15 cellular contexts compared by ENCODE assay signal in the genomic region with DNA sequence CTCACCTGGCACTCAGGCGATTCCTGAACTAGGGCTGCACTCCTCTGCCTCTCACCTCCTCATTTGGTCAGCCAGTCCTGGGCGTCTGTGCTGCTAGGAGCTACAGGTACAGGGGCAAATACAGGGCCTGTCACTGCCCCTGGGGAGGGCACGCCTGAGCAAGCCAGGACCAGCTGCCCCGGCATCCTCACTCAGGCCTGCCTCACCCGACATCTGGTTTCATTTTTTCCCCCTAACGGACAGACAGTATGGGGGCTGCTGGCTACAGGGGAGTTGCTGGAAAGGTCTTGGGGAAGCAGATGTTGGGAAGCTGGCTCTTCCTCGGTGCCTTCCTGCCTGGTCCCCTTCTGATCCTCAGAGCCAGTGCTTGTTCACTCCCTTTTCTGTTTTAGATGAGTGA.
A peak's percentile ranks its signal among the peaks of the same experiment; 100 is the strongest.
DNase-seq lines count a peak whose midpoint lies in the region; ATAC-seq, FAIRE-seq and TF ChIP-seq lines count a peak whose summit lies in the region.
"Had no signal": no experiment of that assay in that cellular context is flagged by ENCODE, and none has a peak within 500 bp of the region (broad histone marks: within the 10 kb centered on the region; RNA-seq: fewer than 3 reads in every experiment).

No MANE protein-coding gene starts in this region.

- H3K4me1 Mint-ChIP-seq in natural killer cell (peaks cover 63 to 86% of the 10 kb centered on the region in 2 donors), endodermal cell (peaks cover 16% of the 10 kb centered on the region)
- H3K4me1 Mint-ChIP-seq in natural killer cell treated with Interleukin-12 subunit alpha and Interleukin-12 subunit beta and Interleukin-15 and Interleukin-18, amount 100 ng/mL, for 72 hours (ENCODE audit: low read depth in 2 of 2) = peaks cover 55 to 62% of the 10 kb centered on the region in 2 donors
- H3K4me1 Mint-ChIP-seq in activated T-cell treated with anti-CD3 and anti-CD28 coated beads, Interleukin-2, amount 50 U/mL, for 24 hours (ENCODE audit: low read depth) = peaks cover 26% of the 10 kb centered on the region

- H3K27me3 Mint-ChIP-seq in natural killer cell (ENCODE audit: low read depth in 2 of 2) = no peaks in the 10 kb centered on the region
- H3K27me3 Mint-ChIP-seq in natural killer cell treated with Interleukin-12 subunit alpha and Interleukin-12 subunit beta and Interleukin-15 and Interleukin-18, amount 100 ng/mL, for 72 hours = no peaks in the 10 kb centered on the region
- H3K27me3 Mint-ChIP-seq in endodermal cell (ENCODE audit: insufficient read depth) = no peaks in the 10 kb centered on the region
- no peaks in the 10 kb centered on the region for H3K27me3 Mint-ChIP-seq in activated T-cell treated with anti-CD3 and anti-CD28 coated beads, Interleukin-2, amount 50 U/mL, for 24 hours
- H3K27me3 Mint-ChIP-seq: activated naive CD8-positive, alpha-beta T cell treated with anti-CD3 and anti-CD28 coated beads for 36 hours had no signal

- no peak overlapping the region for H3K4me3 ChIP-seq in endodermal cell (ENCODE audit: low read length)
- H3K4me3 ChIP-seq in neuronal stem cell (ENCODE audit: low read length in 2 of 2) = no peak overlapping the region
- H3K4me3 ChIP-seq: SK-N-MC, thoracic aorta had no signal

- no peak overlapping the region for H4K8ac ChIP-seq in neuronal stem cell (ENCODE audit: low read depth, low read length)

- ATAC-seq in natural killer cell = no peak
- no peak for ATAC-seq in natural killer cell treated with Interleukin-12 subunit alpha and Interleukin-12 subunit beta and Interleukin-15 and Interleukin-18, amount 100 ng/mL, for 72 hours
- no peak for ATAC-seq in HG03045 (IDR thresholded peaks at IDR 0.05; ENCODE audit: unreplicated experiment)

- H3K14ac ChIP-seq in neuronal stem cell (ENCODE audit: low read length) = no peak overlapping the region

- H4K91ac ChIP-seq in neuronal stem cell (ENCODE audit: low read depth, low read length, poor library complexity) = no peak overlapping the region

- H3K4ac ChIP-seq in neuronal stem cell (ENCODE audit: low read length) = no peak overlapping the region

- 91 to 100% methylated on average over 3 to 7 of the region's 7 CpGs for WGBS in endodermal cell (ENCODE audit: insufficient coverage in 1 of 2, insufficient read length in 1 of 2), 2 experiments
- no CpG with 5 or more reads among the region's 7 CpGs for WGBS in neuronal stem cell (ENCODE audit: extremely low coverage in 2 of 2, insufficient read length in 2 of 2, insufficient replicate concordance in 1 of 2), 2 donors

- no peaks in the 10 kb centered on the region for H3K4me1 ChIP-seq in endodermal cell (ENCODE audit: control insufficient read depth, insufficient read depth, low read length)
- peaks cover 13 to 24% of the 10 kb centered on the region in 2 donors for H3K4me1 ChIP-seq in neuronal stem cell (ENCODE audit: control insufficient read depth in 2 of 2, insufficient read depth in 1 of 2, low read depth in 1 of 2, low read length in 2 of 2)

- H2BK15ac ChIP-seq in neuronal stem cell (ENCODE audit: low read length) = no peak overlapping the region

- H3K27me3 ChIP-seq in endodermal cell (ENCODE audit: control insufficient read depth, insufficient read depth, low read length, poor library complexity, severe bottlenecking) = no peaks in the 10 kb centered on the region
- H3K27me3 ChIP-seq in neuronal stem cell (ENCODE audit: control insufficient read depth in 3 of 3, insufficient read depth in 3 of 3, low read depth in 1 of 3, low read length in 3 of 3) = no peaks in the 10 kb centered on the region

- peak overlapping the region; percentile 76 for H2BK5ac ChIP-seq in neuronal stem cell (ENCODE audit: low read length)

- intact Hi-C loops in natural killer cell (cut with micrococcal nuclease) = no loop called here

- no peak overlapping the region for H3K4me2 ChIP-seq in neuronal stem cell (ENCODE audit: insufficient read depth, low read length, poor library complexity, severe bottlenecking)

- no peaks in the 10 kb centered on the region for H3K36me3 Mint-ChIP-seq in natural killer cell
- H3K36me3 Mint-ChIP-seq in natural killer cell treated with Interleukin-12 subunit alpha and Interleukin-12 subunit beta and Interleukin-15 and Interleukin-18, amount 100 ng/mL, for 72 hours = no peaks in the 10 kb centered on the region
- H3K36me3 Mint-ChIP-seq in endodermal cell (ENCODE audit: low read depth) = peaks cover 16% of the 10 kb centered on the region
- peaks cover 3% of the 10 kb centered on the region for H3K36me3 Mint-ChIP-seq in activated T-cell treated with anti-CD3 and anti-CD28 coated beads, Interleukin-2, amount 50 U/mL, for 24 hours (ENCODE audit: low read depth)
- H3K36me3 Mint-ChIP-seq: activated naive CD8-positive, alpha-beta T cell treated with anti-CD3 and anti-CD28 coated beads for 36 hours had no signal

- H2BK12ac ChIP-seq in neuronal stem cell (ENCODE audit: low read length) = no peak overlapping the region

- no peak overlapping the region for H3K23ac ChIP-seq in neuronal stem cell (ENCODE audit: low read depth, low read length, poor library complexity)

- H3K27ac Mint-ChIP-seq in natural killer cell (peak overlapping the region in 1 of 2 donors; percentile 68), endodermal cell (peak overlapping the region; percentile 53)
- H3K27ac Mint-ChIP-seq in natural killer cell treated with Interleukin-12 subunit alpha and Interleukin-12 subunit beta and Interleukin-15 and Interleukin-18, amount 100 ng/mL, for 72 hours = peak overlapping the region in 1 of 2 donors; percentile 66
- no peak overlapping the region for H3K27ac Mint-ChIP-seq in activated T-cell treated with anti-CD3 and anti-CD28 coated beads, Interleukin-2, amount 50 U/mL, for 24 hours
- H3K27ac Mint-ChIP-seq: activated naive CD8-positive, alpha-beta T cell treated with anti-CD3 and anti-CD28 coated beads for 36 hours had no signal

- TF ChIP-seq CTCF in natural killer cell (IDR thresholded peaks at IDR 0.05) (no peak), endodermal cell (conservative IDR thresholded peaks at IDR 0.05) (no peak)

- H3K9ac ChIP-seq in endodermal cell (ENCODE audit: extremely low read depth, low read length, poor library complexity, severe bottlenecking) (no peak overlapping the region), neuronal stem cell (ENCODE audit: low read depth, low read length, poor library complexity) (peak overlapping the region; percentile 40)

- no peak overlapping the region for H2AK5ac ChIP-seq in neuronal stem cell (ENCODE audit: low read depth, low read length)

- H3K36me3 ChIP-seq in endodermal cell (ENCODE audit: control insufficient read depth, insufficient read depth, low read length) = peaks cover 26% of the 10 kb centered on the region
- peaks cover 6 to 77% of the 10 kb centered on the region in 2 donors for H3K36me3 ChIP-seq in neuronal stem cell (replicated peaks in 1 of 2; ENCODE audit: control insufficient read depth in 2 of 2, insufficient read depth in 2 of 2, low read length in 2 of 2)
- H3K36me3 ChIP-seq: thoracic aorta had no signal

- H3K18ac ChIP-seq in neuronal stem cell (ENCODE audit: low read length) = peak overlapping the region; percentile 49

- H3K27ac ChIP-seq in endodermal cell (ENCODE audit: low read depth, low read length) = peak overlapping the region; percentile 53
- no peak overlapping the region for H3K27ac ChIP-seq in neuronal stem cell (replicated peaks; ENCODE audit: low read length)
- H3K27ac ChIP-seq: SK-N-MC, thoracic aorta had no signal

- H3K79me1 ChIP-seq in neuronal stem cell (ENCODE audit: low read depth, low read length) = peaks cover 18% of the 10 kb centered on the region

- H3K4me3 Mint-ChIP-seq in natural killer cell (peak overlapping the region; percentile 37), endodermal cell (no peak overlapping the region)
- H3K4me3 Mint-ChIP-seq in natural killer cell treated with Interleukin-12 subunit alpha and Interleukin-12 subunit beta and Interleukin-15 and Interleukin-18, amount 100 ng/mL, for 72 hours = no peak overlapping the region
- no peak overlapping the region for H3K4me3 Mint-ChIP-seq in activated T-cell treated with anti-CD3 and anti-CD28 coated beads, Interleukin-2, amount 50 U/mL, for 24 hours
- H3K4me3 Mint-ChIP-seq: activated naive CD8-positive, alpha-beta T cell treated with anti-CD3 and anti-CD28 coated beads for 36 hours had no signal

- H2AFZ ChIP-seq in neuronal stem cell (ENCODE audit: low read length) = no peak overlapping the region

- DNase-seq in natural killer cell = no peak
- DNase-seq in natural killer cell treated with Interleukin-12 subunit alpha and Interleukin-12 subunit beta and Interleukin-15 and Interleukin-18, amount 100 ng/mL, for 72 hours (ENCODE audit: low spot score) = no peak
- no peak for DNase-seq in endodermal cell
- DNase-seq in neuronal stem cell (ENCODE audit: low spot score) = no peak
- no peak for DNase-seq in SHP77 (lab: John Stamatoyannopoulos, UW)
- no peak for DNase-seq in GM12892 (ENCODE audit: insufficient read length)
- no peak for DNase-seq in activated T-cell treated with anti-CD3 and anti-CD28 coated beads, Interleukin-2, amount 50 U/mL, for 24 hours
- DNase-seq: activated naive CD8-positive, alpha-beta T cell treated with anti-CD3 and anti-CD28 coated beads for 36 hours; dermis blood vessel endothelial cell; DMS79 treated with DMSO at 0.1 percent for 48 hours; MM.1S; NCI-H2107 had no signal

- H2BK120ac ChIP-seq in neuronal stem cell (ENCODE audit: low read depth, low read length) = no peak overlapping the region

- no peak for FAIRE-seq in GM12892 (lab: Jason Lieb, UNC)

- no peak for TF ChIP-seq POLR2A in GM12892 (IDR thresholded peaks at IDR 0.05; ENCODE audit: low read depth, low read length)

- no peaks in the 10 kb centered on the region for H3K9me3 ChIP-seq in endodermal cell (ENCODE audit: control insufficient read depth, low read length)
- H3K9me3 ChIP-seq in neuronal stem cell (replicated peaks in 1 of 2; ENCODE audit: control insufficient read depth in 2 of 2, insufficient read depth in 1 of 2, low read depth in 1 of 2, low read length in 2 of 2) = no peaks in the 10 kb centered on the region
- H3K9me3 ChIP-seq: thoracic aorta had no signal

- H3K9me3 Mint-ChIP-seq in natural killer cell (no peaks in the 10 kb centered on the region), endodermal cell (no peaks in the 10 kb centered on the region)
- H3K9me3 Mint-ChIP-seq in natural killer cell treated with Interleukin-12 subunit alpha and Interleukin-12 subunit beta and Interleukin-15 and Interleukin-18, amount 100 ng/mL, for 72 hours = no peaks in the 10 kb centered on the region
- H3K9me3 Mint-ChIP-seq in activated T-cell treated with anti-CD3 and anti-CD28 coated beads, Interleukin-2, amount 50 U/mL, for 24 hours = no peaks in the 10 kb centered on the region
- H3K9me3 Mint-ChIP-seq: activated naive CD8-positive, alpha-beta T cell treated with anti-CD3 and anti-CD28 coated beads for 36 hours had no signal
